ENCODE assay signal across 21 cellular contexts in genomic region chr16:26111900-26112299, GRCh38.
DNase-seq lines count a peak whose midpoint lies in the region; ATAC-seq and TF ChIP-seq lines count a peak whose summit lies in the region.
"Had no signal": no experiment of that assay in that cellular context is flagged by ENCODE, and none has a peak within 500 bp of the region (broad histone marks: within the 10 kb centered on the region; RNA-seq: fewer than 3 reads in every experiment).

No MANE protein-coding gene starts in this region.

- intact Hi-C loops in psoas muscle (cut with DNase I): no loop called here
- intact Hi-C loops in sigmoid colon (cut with DNase I): no loop called here

- no peaks in the 10 kb centered on the region for H3K4me1 ChIP-seq in psoas muscle
- H3K4me1 ChIP-seq in sigmoid colon: no peaks in the 10 kb centered on the region
- H3K4me1 ChIP-seq: A549 had no signal

- 51 to 60% (median 55%) methylated on average over 5 of the region's 5 CpGs for WGBS in psoas muscle, 3 donors
- WGBS in sigmoid colon, 2 donors: 74 to 78% methylated on average over 5 of the region's 5 CpGs

- H3K36me3 ChIP-seq in psoas muscle (ENCODE audit: insufficient read depth in 1 of 2, low read depth in 1 of 2) (no peaks in the 10 kb centered on the region), sigmoid colon (no peaks in the 10 kb centered on the region)
- H3K36me3 ChIP-seq: MG63 had no signal

- H3K4me3 Mint-ChIP-seq in activated naive CD8-positive, alpha-beta T cell treated with anti-CD3 and anti-CD28 coated beads, Interleukin-2, amount 50 U/mL, for 24 hours: no peak overlapping the region
- H3K4me3 Mint-ChIP-seq: CD4-positive, CD25-positive, alpha-beta regulatory T cell had no signal

- H3K9me3 ChIP-seq in psoas muscle: no peaks in the 10 kb centered on the region
- H3K9me3 ChIP-seq in sigmoid colon: no peaks in the 10 kb centered on the region
- H3K9me3 ChIP-seq: A549, MG63 had no signal

- DNase-seq in ACHN: peak; percentile 16
- DNase-seq in NAMALWA (ENCODE audit: low spot score): peak; percentile 11
- DNase-seq in SK-MEL-5 (ENCODE audit: low read depth, low spot score): peak; percentile 42
- peak; percentile 26 for DNase-seq in left kidney (ENCODE audit: low read depth, low spot score)
- no peak for DNase-seq in activated naive CD8-positive, alpha-beta T cell treated with anti-CD3 and anti-CD28 coated beads, Interleukin-2, amount 50 U/mL, for 24 hours
- DNase-seq in NCI-H2107 treated with DMSO at 0.1 percent for 48 hours (lab: John Stamatoyannopoulos, UW; ENCODE audit: unreplicated experiment): no peak
- no peak for DNase-seq in psoas muscle
- DNase-seq in sigmoid colon: no peak
- DNase-seq: AML-193; CD4-positive, CD25-positive, alpha-beta regulatory T cell; GF-D8; MG63; NCI-H1417 treated with DMSO at 0.1 percent for 48 hours; NCI-H2029; NCI-H524; NK-92 treated with Interleukin-12 subunit alpha and Interleukin-12 subunit beta, amount 100 ng/mL, for 24 hours; Right ventricle myocardium superior had no signal

- no peaks in the 10 kb centered on the region for H3K27me3 ChIP-seq in psoas muscle (ENCODE audit: insufficient read depth in 3 of 3, low read length in 2 of 3)
- H3K27me3 ChIP-seq in sigmoid colon: no peaks in the 10 kb centered on the region

- TF ChIP-seq EP300 in sigmoid colon (IDR thresholded peaks at IDR 0.05): no peak

- H3K4me3 ChIP-seq in psoas muscle (no peak overlapping the region), sigmoid colon (no peak overlapping the region)
- H3K4me3 ChIP-seq: A549, MG63 had no signal

- no peaks in the 10 kb centered on the region for H3K4me1 Mint-ChIP-seq in activated naive CD8-positive, alpha-beta T cell treated with anti-CD3 and anti-CD28 coated beads, Interleukin-2, amount 50 U/mL, for 24 hours
- H3K4me1 Mint-ChIP-seq: CD4-positive, CD25-positive, alpha-beta regulatory T cell had no signal

- no peak for ATAC-seq in activated naive CD8-positive, alpha-beta T cell treated with anti-CD3 and anti-CD28 coated beads, Interleukin-2, amount 50 U/mL, for 24 hours
- ATAC-seq in psoas muscle: no peak
- ATAC-seq: A549, HepG2, Panc1 had no signal

- no peaks in the 10 kb centered on the region for H3K36me3 Mint-ChIP-seq in activated naive CD8-positive, alpha-beta T cell treated with anti-CD3 and anti-CD28 coated beads, Interleukin-2, amount 50 U/mL, for 24 hours (ENCODE audit: low read depth)
- H3K36me3 Mint-ChIP-seq: CD4-positive, CD25-positive, alpha-beta regulatory T cell had no signal

- no peak overlapping the region for H3K27ac Mint-ChIP-seq in activated naive CD8-positive, alpha-beta T cell treated with anti-CD3 and anti-CD28 coated beads, Interleukin-2, amount 50 U/mL, for 24 hours
- H3K27ac Mint-ChIP-seq: CD4-positive, CD25-positive, alpha-beta regulatory T cell had no signal

- in situ Hi-C loops in ACHN (cut with HindIII; ENCODE audit: low pct_ligation_motif_present, low pct_unique_long_range_greater_than_20kb, low sequenced_read_pairs): no loop called here
- in situ Hi-C loops in SK-MEL-5 (cut with HindIII; ENCODE audit: low pct_unique_long_range_greater_than_20kb, low sequenced_read_pairs): no loop called here

- H3K27me3 Mint-ChIP-seq in activated naive CD8-positive, alpha-beta T cell treated with anti-CD3 and anti-CD28 coated beads, Interleukin-2, amount 50 U/mL, for 24 hours: peaks cover 4% of the 10 kb centered on the region

- no peak for TF ChIP-seq CTCF in psoas muscle (IDR thresholded peaks at IDR 0.05)
- TF ChIP-seq CTCF in sigmoid colon (IDR thresholded peaks at IDR 0.05): no peak

- H3K9me3 Mint-ChIP-seq in activated naive CD8-positive, alpha-beta T cell treated with anti-CD3 and anti-CD28 coated beads, Interleukin-2, amount 50 U/mL, for 24 hours: no peaks in the 10 kb centered on the region

- no peak for TF ChIP-seq POLR2A in sigmoid colon (IDR thresholded peaks at IDR 0.05)

- no peak overlapping the region for H3K27ac ChIP-seq in psoas muscle
- H3K27ac ChIP-seq in sigmoid colon: no peak overlapping the region
- H3K27ac ChIP-seq: A549, KMS-11 had no signal

Comparison
In these comparisons a context has a peak if more than half of its experiments do, and no peak if none do; other contexts are left out.
1. DNase-seq: peak in ACHN (single experiment), NAMALWA (single experiment), SK-MEL-5 (single experiment) and left kidney (single experiment); none in activated naive CD8-positive, alpha-beta T cell treated with anti-CD3 and anti-CD28 coated beads, Interleukin-2, amount 50 U/mL, for 24 hours (single experiment), NCI-H2107 treated with DMSO at 0.1 percent for 48 hours (single experiment), psoas muscle (0 of 2) and sigmoid colon (single experiment).